In genomic region chr12:124233041-124233836, GRCh38 we compare ENCODE assay signal across 11 cellular contexts.
DNase-seq lines count a peak whose midpoint lies in the region; ATAC-seq and TF ChIP-seq lines count a peak whose summit lies in the region.
"Had no signal": no experiment of that assay in that cellular context is flagged by ENCODE, and none has a peak within 500 bp of the region (broad histone marks: within the 10 kb centered on the region; RNA-seq: fewer than 3 reads in every experiment).

No MANE protein-coding gene starts in this region.

- peaks cover 24% of the 10 kb centered on the region for H3K4me1 ChIP-seq in adipocyte (ENCODE audit: control insufficient read depth, insufficient read depth, low read length)

- intact Hi-C loops in Calu3 (cut with micrococcal nuclease; ENCODE audit: unreplicated experiment), result no loop called here

- peaks cover 32% of the 10 kb centered on the region for H3K27me3 Mint-ChIP-seq in Calu3 (ENCODE audit: unreplicated experiment)

- no peak for TF ChIP-seq CTCF in Calu3 (IDR thresholded peaks at IDR 0.05; ENCODE audit: unreplicated experiment)

- H3K4me3 ChIP-seq in adipocyte (ENCODE audit: low read length), result no peak overlapping the region

- peaks cover 13% of the 10 kb centered on the region for H3K9me3 Mint-ChIP-seq in Calu3 (ENCODE audit: low read depth, unreplicated experiment)

- H3K27ac Mint-ChIP-seq in Calu3 (ENCODE audit: unreplicated experiment), result no peak overlapping the region

- H3K4me1 Mint-ChIP-seq in Calu3 (ENCODE audit: low read depth, unreplicated experiment), result no peaks in the 10 kb centered on the region

- H3K36me3 Mint-ChIP-seq in Calu3 (ENCODE audit: insufficient read depth, unreplicated experiment), result no peaks in the 10 kb centered on the region

- peak; percentile 17 for DNase-seq in HPDE6-E6E7 (ENCODE audit: extremely low spot score)
- DNase-seq in adipocyte (ENCODE audit: low read depth), result peak; percentile 61
- DNase-seq in hepatic stellate cell (ENCODE audit: low spot score), result peak; percentile 86
- DNase-seq in stromal cell of bone marrow (ENCODE audit: low read depth), result peak; percentile 65
- DNase-seq in Calu3, result no peak
- DNase-seq in AML-193 (lab: John Stamatoyannopoulos, UW), result no peak
- DNase-seq: activated effector memory CD4-positive, alpha-beta T cell treated with anti-CD3 and anti-CD28 coated beads, Interleukin-2, amount 50 U/mL, for 16 hours; NCI-H1930; retina had no signal

- ATAC-seq in GM21390 (IDR thresholded peaks at IDR 0.05; ENCODE audit: unreplicated experiment), result no peak
- ATAC-seq: activated CD4-positive, CD25-positive, alpha-beta regulatory T cell treated with anti-CD3 and anti-CD28 coated beads, Interleukin-2, amount 50 U/mL, for 24 hours had no signal

- no peak overlapping the region for H3K9ac ChIP-seq in adipocyte (ENCODE audit: low read length)

- no TSS peak for BruUV-seq in Calu3 (replicated peaks; lab: Mats Ljungman, UMichigan)

- H3K4me3 Mint-ChIP-seq in Calu3 (ENCODE audit: low read depth, unreplicated experiment), result no peak overlapping the region

- CTCF ChIA-PET in Calu3 (lab: Charles Lee), result interaction anchor here (0.7 to 1.0 kb wide), 2 partner anchors 64 to 66 kb away, joined by 3 read pairs; no protein-coding TSS in a partner anchor

- no peaks in the 10 kb centered on the region for H3K27me3 ChIP-seq in adipocyte (replicated peaks; ENCODE audit: control insufficient read depth, insufficient read depth, low read length)

- peaks cover 22% of the 10 kb centered on the region for H3K9me3 ChIP-seq in adipocyte (ENCODE audit: control insufficient read depth, low read length)

- H3K36me3 ChIP-seq in adipocyte (ENCODE audit: control insufficient read depth, insufficient read depth, low read length, severe bottlenecking), result no peaks in the 10 kb centered on the region

Comparison
In these comparisons a context has a peak if more than half of its experiments do, and no peak if none do; other contexts are left out.
1. DNase-seq: peak in HPDE6-E6E7 (single experiment), adipocyte (single experiment), hepatic stellate cell (single experiment) and stromal cell of bone marrow (single experiment); none in Calu3 (single experiment) and AML-193 (0 of 2).